Comparison of ENCODE assay signal across 16 cellular contexts in genomic region chr2:208983476-208983875, GRCh38.
"Had no signal": no experiment of that assay in that cellular context is flagged by ENCODE, and none has a peak within 500 bp of the region (broad histone marks: within the 10 kb centered on the region; RNA-seq: fewer than 3 reads in every experiment).

No MANE protein-coding gene starts in this region.

- H3K4me3 ChIP-seq: heart left ventricle, stomach, thoracic aorta, uterus had no signal

- H3K36me3 ChIP-seq: heart left ventricle, stomach, thoracic aorta, uterus had no signal

- H3K27me3 ChIP-seq: heart left ventricle, stomach, uterus had no signal

- DNase-seq: activated CD4-positive, alpha-beta T cell treated with anti-CD3 and anti-CD28 coated beads for 1 hour; activated CD4-positive, alpha-beta T cell treated with anti-CD3 and anti-CD28 coated beads, Interleukin-2, amount 50 U/mL, for 48 hours; activated CD8-positive, alpha-beta memory T cell treated with anti-CD3 and anti-CD28 coated beads, Interleukin-2, amount 10 ng/mL, durations not matched to agents 7 days and 5 days; activated effector memory CD4-positive, alpha-beta T cell treated with anti-CD3 and anti-CD28 coated beads, Interleukin-2, amount 50 U/mL, for 16 hours; activated T-cell treated with anti-CD3 and anti-CD28 coated beads, Interleukin-2, amount 50 U/mL, for 4 hours; amygdala; heart left ventricle; kidney; left ventricle myocardium superior; mesenchymal stem cell; stimulated activated CD4-positive, alpha-beta T cell treated with anti-CD3 and anti-CD28 coated beads, Interleukin-15, amount 100 ng/mL, for 24 hours; stimulated activated CD4-positive, alpha-beta T cell treated with anti-CD3 and anti-CD28 coated beads, Interleukin-4, amount 100 ng/mL, for 24 hours; stomach; uterus had no signal

- H3K27ac ChIP-seq: heart left ventricle, stomach, thoracic aorta, uterus had no signal

- H3K9me3 ChIP-seq: stomach, thoracic aorta, uterus had no signal

- H3K4me1 ChIP-seq: heart left ventricle, stomach, uterus had no signal

- FAIRE-seq: frontal cortex, kidney had no signal
